8 cellular contexts compared by ENCODE assay signal in genomic region chr20:37095609-37096414, GRCh38. TPM values are rescaled to one million over a fixed set of nuclear protein-coding genes. Genes with fewer than 3 reads are reported as not detected.
DNase-seq lines count a peak whose midpoint lies in the region; ATAC-seq, FAIRE-seq and TF ChIP-seq lines count a peak whose summit lies in the region.

RBL1 (minus strand) TSS chr20:37095997; CDS start chr20:37095928, 69 bp downstream.

- H3K9me3 ChIP-seq in right atrium auricular region (no peaks in the 10 kb centered on the region), psoas muscle (no peaks in the 10 kb centered on the region)

- WGBS in psoas muscle, 3 donors, result 0 to 1% (median 0%) methylated on average over 47 to 58 of the region's 58 CpGs

- H3K4me3 Mint-ChIP-seq in T-helper 1 cell treated with Interleukin-12 subunit alpha and Interleukin-12 subunit beta and Interleukin-4 antibody, amounts not matched to agents 30 μg/mL and 1 μg/mL, for 36 hours, result peak within 1 kb of the TSS; percentile 98

- peak; percentile 71 for ATAC-seq in HG02852 (IDR thresholded peaks at IDR 0.05; ENCODE audit: unreplicated experiment)
- peak; percentile 72 to 89 (median 84) for ATAC-seq in psoas muscle

- no peaks in the 10 kb centered on the region for H3K36me3 ChIP-seq in right atrium auricular region
- H3K36me3 ChIP-seq in psoas muscle (ENCODE audit: insufficient read depth in 1 of 2, low read depth in 1 of 2), result peaks cover 0 to 4% of the 10 kb centered on the region in 2 donors

- H3K4me1 ChIP-seq in right atrium auricular region (peaks cover 0 to 15% of the 10 kb centered on the region in 2 donors), psoas muscle (peaks cover 11% of the 10 kb centered on the region)

- H3K27ac ChIP-seq in right atrium auricular region (peak within 1 kb of the TSS; percentile 48 to 75), psoas muscle (peak within 1 kb of the TSS; percentile 81)

- intact Hi-C loops in psoas muscle (cut with DNase I), result loop anchor here in 1 of 2 donors (10.0 kb wide), 1 partner anchor 429 kb away; the partner anchor contains the start of genes BLCAP and NNAT

- H3K36me3 Mint-ChIP-seq in T-helper 1 cell treated with Interleukin-12 subunit alpha and Interleukin-12 subunit beta and Interleukin-4 antibody, amounts not matched to agents 30 μg/mL and 1 μg/mL, for 36 hours (ENCODE audit: low read depth), result peaks cover 17% of the 10 kb centered on the region

- peak within 1 kb of the TSS; percentile 99 for H3K27ac Mint-ChIP-seq in T-helper 1 cell treated with Interleukin-12 subunit alpha and Interleukin-12 subunit beta and Interleukin-4 antibody, amounts not matched to agents 30 μg/mL and 1 μg/mL, for 36 hours

- no peaks in the 10 kb centered on the region for H3K9me3 Mint-ChIP-seq in T-helper 1 cell treated with Interleukin-12 subunit alpha and Interleukin-12 subunit beta and Interleukin-4 antibody, amounts not matched to agents 30 μg/mL and 1 μg/mL, for 36 hours

- TF ChIP-seq CTCF in GM12874 (IDR thresholded peaks at IDR 0.05; ENCODE audit: insufficient read depth, low read depth, low read length), result 0 out of 2 replicates have a peak, but pooled peaks have one; percentile 2
- peak; percentile 23 to 79 for TF ChIP-seq CTCF in right atrium auricular region (IDR thresholded peaks at IDR 0.05)
- TF ChIP-seq CTCF in psoas muscle (IDR thresholded peaks at IDR 0.05), result no peak

- peak within 1 kb of the TSS; percentile 72 to 86 for H3K4me3 ChIP-seq in right atrium auricular region
- H3K4me3 ChIP-seq in psoas muscle, result peak within 1 kb of the TSS; percentile 83

- peaks cover 4% of the 10 kb centered on the region for H3K27me3 Mint-ChIP-seq in T-helper 1 cell treated with Interleukin-12 subunit alpha and Interleukin-12 subunit beta and Interleukin-4 antibody, amounts not matched to agents 30 μg/mL and 1 μg/mL, for 36 hours (ENCODE audit: low read depth)

- H3K4me1 Mint-ChIP-seq in T-helper 1 cell treated with Interleukin-12 subunit alpha and Interleukin-12 subunit beta and Interleukin-4 antibody, amounts not matched to agents 30 μg/mL and 1 μg/mL, for 36 hours (ENCODE audit: low read depth), result peaks cover 23% of the 10 kb centered on the region

- H3K27me3 ChIP-seq in right atrium auricular region, result no peaks in the 10 kb centered on the region
- no peaks in the 10 kb centered on the region for H3K27me3 ChIP-seq in psoas muscle (ENCODE audit: insufficient read depth in 3 of 3, low read length in 2 of 3)

- FAIRE-seq in urothelium cell line (lab: Jason Lieb, UNC), result no peak

- DNase-seq in NCI-H146 treated with DMSO at 0.1 percent for 48 hours (lab: John Stamatoyannopoulos, UW; ENCODE audit: unreplicated experiment) (peak; percentile 91), amygdala (lab: John Stamatoyannopoulos, UW) (peak in 55 of 56 donors; percentile 26 to 93 (median 79)), right atrium auricular region (ENCODE audit: low spot score) (peak; percentile 79), psoas muscle (peak; percentile 84 to 89), urothelium cell line (ENCODE audit: low spot score) (peak; percentile 93)

RNA-seq across cellular contexts. Expression of gene RBL1, which starts in this region (rescaled TPM):
- total RNA-seq in right atrium auricular region, result 1 to 10 TPM; 2.1 to 2.4 TPM
- total RNA-seq in psoas muscle, result 10 to 100 TPM in 1 of 4 donors, 1 to 10 TPM in 3; 4.0 to 10.7 (median 5.0) TPM
- 1 to 10 TPM in 2 of 3 donors, under 1 TPM in 1; 0.82 to 4.6 (median 2.0) TPM for polyA plus RNA-seq in psoas muscle

Comparison
In these comparisons a context has a peak if more than half of its experiments do, and no peak if none do; other contexts are left out.
1. Peak in every context shown above with its lines: DNase-seq, ATAC-seq, H3K4me3 ChIP-seq and H3K27ac ChIP-seq.